In genomic region chr2:231421051-231421580, GRCh38 we compare ENCODE assay signal across 28 cellular contexts. TPM values are rescaled to one million over a fixed set of nuclear protein-coding genes. Genes with fewer than 3 reads are reported as not detected.
"Had no signal": no experiment of that assay in that cellular context is flagged by ENCODE, and none has a peak within 500 bp of the region (broad histone marks: within the 10 kb centered on the region; RNA-seq: fewer than 3 reads in every experiment).

No MANE protein-coding gene starts in this region.

- H3K36me3 ChIP-seq: ascending aorta, cardiac muscle cell, MG63, SJCRH30 had no signal

- H3K27me3 Mint-ChIP-seq: activated naive CD4-positive, alpha-beta T cell treated with anti-CD3 and anti-CD28 coated beads, Interleukin-2, amount 50 U/mL, for 24 hours had no signal

- DNase-seq: activated CD4-positive, alpha-beta T cell treated with anti-CD3 and anti-CD28 coated beads, Interleukin-2, amount 10 ng/mL, durations not matched to agents 24 days and 14 days; activated CD4-positive, alpha-beta T cell treated with anti-CD3 and anti-CD28 coated beads, Interleukin-2, amount 50 U/mL, for 4 hours; activated CD8-positive, alpha-beta T cell treated with anti-CD3 and anti-CD28 coated beads for 36 hours; activated gamma-delta T cell; activated naive CD4-positive, alpha-beta T cell treated with Interleukin-2 at 50 U/mL for 16 hours; activated naive CD8-positive, alpha-beta T cell treated with anti-CD3 and anti-CD28 coated beads, Interleukin-2, amount 10 ng/mL, durations not matched to agents 7 days and 5 days; activated T-cell treated with anti-CD3 and anti-CD28 coated beads, Interleukin-2, amount 50 U/mL, for 24 hours; amygdala; MG63; NCI-H1048; NCI-H1105 treated with DMSO at 0.1 percent for 48 hours; NCI-H1436; NCI-H1694; NCI-H1930; NCI-H2081 treated with DMSO at 0.1 percent for 48 hours; NCI-H345; NCI-H524 treated with DMSO at 0.1 percent for 48 hours; SHP77; SJCRH30 had no signal

- H3K27ac Mint-ChIP-seq: activated CD4-positive, alpha-beta T cell treated with anti-CD3 and anti-CD28 coated beads, Interleukin-2, amount 10 ng/mL, durations not matched to agents 24 days and 14 days; activated CD8-positive, alpha-beta T cell treated with anti-CD3 and anti-CD28 coated beads for 36 hours; activated naive CD4-positive, alpha-beta T cell treated with anti-CD3 and anti-CD28 coated beads, Interleukin-2, amount 50 U/mL, for 24 hours; activated naive CD8-positive, alpha-beta T cell treated with anti-CD3 and anti-CD28 coated beads, Interleukin-2, amount 10 ng/mL, durations not matched to agents 7 days and 5 days; activated T-cell treated with anti-CD3 and anti-CD28 coated beads, Interleukin-2, amount 50 U/mL, for 24 hours; activated T-helper 2 cell treated with anti-CD3 and anti-CD28 coated beads, Interferon-gamma antibody, Interleukin-2, Interleukin-4, amounts not matched to agents 10 μg/mL and 5 μg/mL and 100 μg/mL, durations not matched to agents 14 hours and 24 hours and 36 hours; T-helper 1 cell treated with Interleukin-12 subunit alpha and Interleukin-12 subunit beta and Interleukin-4 antibody, amounts not matched to agents 30 μg/mL and 1 μg/mL, for 36 hours; T-helper 2 cell treated with Interferon-gamma antibody and Interleukin-4, amounts not matched to agents 5 μg/mL and 100 μg/mL, for 36 hours had no signal

- H3K36me3 Mint-ChIP-seq: activated naive CD4-positive, alpha-beta T cell treated with anti-CD3 and anti-CD28 coated beads, Interleukin-2, amount 50 U/mL, for 24 hours; activated naive CD8-positive, alpha-beta T cell treated with anti-CD3 and anti-CD28 coated beads, Interleukin-2, amount 10 ng/mL, durations not matched to agents 7 days and 5 days had no signal

- H3K9me3 ChIP-seq: ascending aorta, MG63, SJCRH30 had no signal

- H3K27ac ChIP-seq: ascending aorta, cardiac muscle cell, SJCRH30, SK-N-MC had no signal

- H3K4me3 ChIP-seq: ascending aorta, cardiac muscle cell, MG63, SJCRH30, SK-N-MC had no signal

- H3K4me3 Mint-ChIP-seq: activated CD4-positive, alpha-beta T cell treated with anti-CD3 and anti-CD28 coated beads, Interleukin-2, amount 10 ng/mL, durations not matched to agents 24 days and 14 days; activated CD8-positive, alpha-beta T cell treated with anti-CD3 and anti-CD28 coated beads for 36 hours; activated naive CD4-positive, alpha-beta T cell treated with anti-CD3 and anti-CD28 coated beads, Interleukin-2, amount 50 U/mL, for 24 hours; activated naive CD8-positive, alpha-beta T cell treated with anti-CD3 and anti-CD28 coated beads, Interleukin-2, amount 10 ng/mL, durations not matched to agents 7 days and 5 days; activated T-cell treated with anti-CD3 and anti-CD28 coated beads, Interleukin-2, amount 50 U/mL, for 24 hours; T-helper 1 cell treated with Interleukin-12 subunit alpha and Interleukin-12 subunit beta and Interleukin-4 antibody, amounts not matched to agents 30 μg/mL and 1 μg/mL, for 36 hours; T-helper 2 cell treated with Interferon-gamma antibody and Interleukin-4, amounts not matched to agents 5 μg/mL and 100 μg/mL, for 36 hours had no signal

- H3K9me3 Mint-ChIP-seq: activated CD4-positive, alpha-beta T cell treated with anti-CD3 and anti-CD28 coated beads, Interleukin-2, amount 10 ng/mL, durations not matched to agents 24 days and 14 days; activated CD8-positive, alpha-beta T cell treated with anti-CD3 and anti-CD28 coated beads for 36 hours; activated naive CD4-positive, alpha-beta T cell treated with anti-CD3 and anti-CD28 coated beads, Interleukin-2, amount 50 U/mL, for 24 hours; activated naive CD8-positive, alpha-beta T cell treated with anti-CD3 and anti-CD28 coated beads, Interleukin-2, amount 10 ng/mL, durations not matched to agents 7 days and 5 days; activated T-cell treated with anti-CD3 and anti-CD28 coated beads, Interleukin-2, amount 50 U/mL, for 24 hours; activated T-helper 2 cell treated with anti-CD3 and anti-CD28 coated beads, Interferon-gamma antibody, Interleukin-2, Interleukin-4, amounts not matched to agents 10 μg/mL and 5 μg/mL and 100 μg/mL, durations not matched to agents 14 hours and 24 hours and 36 hours; T-helper 1 cell treated with Interleukin-12 subunit alpha and Interleukin-12 subunit beta and Interleukin-4 antibody, amounts not matched to agents 30 μg/mL and 1 μg/mL, for 36 hours; T-helper 2 cell treated with Interferon-gamma antibody and Interleukin-4, amounts not matched to agents 5 μg/mL and 100 μg/mL, for 36 hours had no signal

- H3K4me1 Mint-ChIP-seq: activated naive CD4-positive, alpha-beta T cell treated with anti-CD3 and anti-CD28 coated beads, Interleukin-2, amount 50 U/mL, for 24 hours had no signal

- ATAC-seq: activated CD8-positive, alpha-beta T cell treated with anti-CD3 and anti-CD28 coated beads for 36 hours; Panc1 had no signal

- H3K4me1 ChIP-seq: ascending aorta, SJCRH30 had no signal

- H3K27me3 ChIP-seq: ascending aorta, cardiac muscle cell, MG63 had no signal

RNA-seq across cellular contexts. Expression of gene B3GNT7, which starts 25.6 kb away (rescaled TPM):
- total RNA-seq: activated CD4-positive, alpha-beta T cell treated with anti-CD3 and anti-CD28 coated beads, Interleukin-2, amount 10 ng/mL, durations not matched to agents 24 days and 14 days; NCI-H460 had no signal
